Comparison of ENCODE assay signal across 2 cellular contexts in genomic region chr11:102603576-102603975, GRCh38.
TF ChIP-seq lines count a peak whose summit lies in the region.

No MANE protein-coding gene starts in this region.

TF ChIP-seq in SK-N-SH, 30 proteins besides CTCF, POLR2A, EP300 and RAD21 (continued from another document):
- TF ChIP-seq PBX3 (IDR thresholded peaks at IDR 0.05) = no peak
- TF ChIP-seq FOSL2 (IDR thresholded peaks at IDR 0.05; ENCODE audit: borderline replicate concordance, low read depth) = no peak
- no peak for TF ChIP-seq MEF2A (IDR thresholded peaks at IDR 0.05; ENCODE audit: borderline replicate concordance, low read depth)
- no peak for TF ChIP-seq MXI1 (IDR thresholded peaks at IDR 0.05; ENCODE audit: low read depth, low read length)
- TF ChIP-seq REST (IDR thresholded peaks at IDR 0.05; ENCODE audit: low read depth, low read length) = no peak
- no peak for TF ChIP-seq ELF1 (IDR thresholded peaks at IDR 0.05)
- no peak for TF ChIP-seq JUND (IDR thresholded peaks at IDR 0.05)
- no peak for TF ChIP-seq RFX5 (IDR thresholded peaks at IDR 0.05; ENCODE audit: low read length)
- no peak for TF ChIP-seq RCOR1 (IDR thresholded peaks at IDR 0.05; ENCODE audit: low read length)

TF ChIP-seq in SK-N-SH treated with all-trans-retinoic acid at 6 μM for 48 hours, 23 proteins besides CTCF, POLR2A, EP300 and RAD21 (continued from another document):
- TF ChIP-seq CSRNP3 (CRISPR knock-in tag; IDR thresholded peaks at IDR 0.05) (no peak), ESRRG (CRISPR knock-in tag; IDR thresholded peaks at IDR 0.05) (no peak), GLIS3 (CRISPR knock-in tag; IDR thresholded peaks at IDR 0.05) (no peak), BACH2 (CRISPR knock-in tag; IDR thresholded peaks at IDR 0.05; ENCODE audit: borderline replicate concordance) (no peak), OSR1 (CRISPR knock-in tag; IDR thresholded peaks at IDR 0.05) (no peak), ZNF565 (CRISPR knock-in tag; conservative IDR thresholded peaks at IDR 0.05; ENCODE audit: low read depth) (no peak), ZFP30 (CRISPR knock-in tag; IDR thresholded peaks at IDR 0.05) (no peak)
